ENCODE assay signal across 1 cellular context in genomic region chr22:42039271-42039670, GRCh38.
TF ChIP-seq lines count a peak whose summit lies in the region.

No MANE protein-coding gene starts in this region.

TF ChIP-seq in IMR-90, 13 proteins besides CTCF, POLR2A, EP300 and RAD21:
- TF ChIP-seq CEBPB (IDR thresholded peaks at IDR 0.05; ENCODE audit: low read depth, low read length): no peak
